Comparison of ENCODE assay signal across 8 cellular contexts in genomic region chr19:52138614-52139290, GRCh38. TPM values are rescaled to one million over a fixed set of nuclear protein-coding genes. Genes with fewer than 3 reads are reported as not detected.
DNase-seq lines count a peak whose midpoint lies in the region; ATAC-seq, FAIRE-seq and TF ChIP-seq lines count a peak whose summit lies in the region.

No MANE protein-coding gene starts in this region.

- peak overlapping the region; percentile 95 for H3K27ac ChIP-seq in vagina

- peak overlapping the region; percentile 77 to 78 for H3K4me3 ChIP-seq in vagina

- no peaks in the 10 kb centered on the region for H3K27me3 ChIP-seq in vagina

- H3K4me1 ChIP-seq in vagina, result peaks cover 21% of the 10 kb centered on the region

- no peaks in the 10 kb centered on the region for H3K9me3 ChIP-seq in vagina

- H3K4me3 Mint-ChIP-seq in neural crest cell, result peak overlapping the region; percentile 98

- TF ChIP-seq CTCF in neural crest cell (conservative IDR thresholded peaks at IDR 0.05) (no peak), vagina (IDR thresholded peaks at IDR 0.05) (no peak)

- H3K27me3 Mint-ChIP-seq in neural crest cell (ENCODE audit: low read depth), result no peaks in the 10 kb centered on the region

- no peak for FAIRE-seq in RCC 7860 (lab: Jason Lieb, UNC)

- H3K27ac Mint-ChIP-seq in neural crest cell (ENCODE audit: unreplicated experiment), result peak overlapping the region; percentile 99

- no peaks in the 10 kb centered on the region for H3K36me3 ChIP-seq in vagina

- TF ChIP-seq POLR2A in vagina (IDR thresholded peaks at IDR 0.05), result no peak

- peaks cover 22% of the 10 kb centered on the region for H3K4me1 Mint-ChIP-seq in neural crest cell

- DNase-seq in activated CD4-positive, CD25-positive, alpha-beta regulatory T cell treated with anti-CD3 and anti-CD28 coated beads, Interleukin-2, amount 50 U/mL, for 72 hours, result peak; percentile 33
- DNase-seq in NCI-H2107 (lab: John Stamatoyannopoulos, UW), result peak; percentile 6
- peak in 2 of 3 experiments; percentile 3 to 4 for DNase-seq in activated CD8-positive, alpha-beta memory T cell treated with anti-CD3 and anti-CD28 coated beads for 48 hours (ENCODE audit: low read depth in 2 of 3, low spot score in 2 of 3)
- DNase-seq in fibroblast of peridontal ligament (ENCODE audit: extremely low read depth), result peak; percentile 11
- DNase-seq in neural crest cell (ENCODE audit: low read depth, low spot score), result peak; percentile 54
- DNase-seq in vagina (ENCODE audit: extremely low spot score in 2 of 2), result no peak
- no peak for DNase-seq in RCC 7860 (ENCODE audit: low spot score)

- no peak for ATAC-seq in activated CD4-positive, CD25-positive, alpha-beta regulatory T cell treated with anti-CD3 and anti-CD28 coated beads, Interleukin-2, amount 50 U/mL, for 24 hours

- intact Hi-C loops in vagina (cut with DNase I), result loop anchor here (5.0 kb wide), 2 partner anchors 49 to 104 kb away; no protein-coding TSS in a partner anchor

- peaks cover 62% of the 10 kb centered on the region for H3K36me3 Mint-ChIP-seq in neural crest cell (ENCODE audit: low read depth)

- H3K9me3 Mint-ChIP-seq in neural crest cell, result peaks cover 30% of the 10 kb centered on the region

RNA-seq across cellular contexts. Expression of gene ZNF616, which starts 1.0 kb away (rescaled TPM):
- total RNA-seq in neural crest cell (18.9 and 25.2 TPM in 2 replicates), vagina (2.7 TPM)

RNA-seq across cellular contexts. Expression of gene ZNF836, which starts 32.7 kb away (rescaled TPM):
- total RNA-seq in neural crest cell (11.6 and 11.9 TPM in 2 replicates), vagina (3.9 TPM)

RNA-seq across cellular contexts. Expression of gene ZNF841, which starts 43.2 kb away (rescaled TPM):
- total RNA-seq in neural crest cell, result 14.3 and 16.4 TPM in 2 replicates
- 24.1 TPM for total RNA-seq in vagina

RNA-seq across cellular contexts. Expression of gene PPP2R1A, which starts 51.1 kb away (rescaled TPM):
- total RNA-seq in neural crest cell (422 TPM in 2 replicates), vagina (163 TPM)

Comparison
In these comparisons a context has a peak if more than half of its experiments do, and no peak if none do; other contexts are left out.
1. DNase-seq: peak in activated CD4-positive, CD25-positive, alpha-beta regulatory T cell treated with anti-CD3 and anti-CD28 coated beads, Interleukin-2, amount 50 U/mL, for 72 hours (single experiment), NCI-H2107 (single experiment), activated CD8-positive, alpha-beta memory T cell treated with anti-CD3 and anti-CD28 coated beads for 48 hours (2 of 3), fibroblast of peridontal ligament (single experiment) and neural crest cell (single experiment); none in vagina (0 of 2) and RCC 7860 (single experiment).